In genomic region chr2:106284691-106285202, GRCh38 we compare ENCODE assay signal across 19 cellular contexts.
"Had no signal": no experiment of that assay in that cellular context is flagged by ENCODE, and none has a peak within 500 bp of the region (broad histone marks: within the 10 kb centered on the region; RNA-seq: fewer than 3 reads in every experiment).

No MANE protein-coding gene starts in this region.

- H3K4me3 ChIP-seq: cardiac muscle cell, hepatocyte, lung, psoas muscle, sigmoid colon, skin epidermis, suprapubic skin, thyroid gland had no signal

- H3K9me3 Mint-ChIP-seq: naive thymus-derived CD8-positive, alpha-beta T cell had no signal

- H3K36me3 Mint-ChIP-seq: naive thymus-derived CD8-positive, alpha-beta T cell had no signal

- DNase-seq: erythroblast; foreskin melanocyte; kidney; left cardiac atrium; left ventricle myocardium superior; mesendoderm; naive thymus-derived CD8-positive, alpha-beta T cell; psoas muscle; stimulated activated CD4-positive, alpha-beta T cell treated with anti-CD3 and anti-CD28 coated beads, Interleukin-2, amount 100 ng/mL, for 24 hours; stimulated activated CD4-positive, alpha-beta T cell treated with anti-CD3 and anti-CD28 coated beads, Interleukin-4, amount 100 ng/mL, for 4 hours; stimulated activated naive CD4-positive, alpha-beta T cell treated with Interleukin-2 at 50 U/mL for 16 hours had no signal

- H3K4me1 ChIP-seq: psoas muscle, suprapubic skin had no signal

- H3K9me3 ChIP-seq: neutrophil, psoas muscle, sigmoid colon, suprapubic skin, thyroid gland had no signal

- H3K27ac ChIP-seq: cardiac muscle cell, hepatocyte, neutrophil, psoas muscle, skin epidermis, suprapubic skin had no signal

- H3K36me3 ChIP-seq: cardiac muscle cell, neutrophil, sigmoid colon, suprapubic skin, thyroid gland had no signal

- ATAC-seq: left cardiac atrium; left ventricle myocardium superior; naive thymus-derived CD8-positive, alpha-beta T cell; psoas muscle had no signal

- H3K4me1 Mint-ChIP-seq: naive thymus-derived CD8-positive, alpha-beta T cell had no signal

- H3K4me3 Mint-ChIP-seq: naive thymus-derived CD8-positive, alpha-beta T cell had no signal
